Comparison of ENCODE assay signal across 8 cellular contexts in genomic region chr6:112296122-112296521, GRCh38. TPM values are rescaled to one million over a fixed set of nuclear protein-coding genes. Genes with fewer than 3 reads are reported as not detected.
DNase-seq lines count a peak whose midpoint lies in the region; ATAC-seq, FAIRE-seq and TF ChIP-seq lines count a peak whose summit lies in the region.

No MANE protein-coding gene starts in this region.

- H3K36me3 Mint-ChIP-seq in chondrocyte (ENCODE audit: low read depth) (no peaks in the 10 kb centered on the region), osteocyte (ENCODE audit: unreplicated experiment) (peaks cover 3% of the 10 kb centered on the region)
- H3K36me3 Mint-ChIP-seq in CD4-positive, alpha-beta T cell (ENCODE audit: low read depth), result no peaks in the 10 kb centered on the region
- H3K36me3 Mint-ChIP-seq in activated CD4-positive, alpha-beta memory T cell treated with anti-CD3 and anti-CD28 coated beads for 36 hours, result no peaks in the 10 kb centered on the region

- CTCF ChIA-PET in A673 (lab: Charles Lee), result interaction anchor here (1.2 kb wide), 1 partner anchor 116 kb away, joined by 4 read pairs; no protein-coding TSS in a partner anchor
- CTCF ChIA-PET in CD4-positive, alpha-beta T cell (lab: Charles Lee), result interaction anchor here (1.0 kb wide), 1 partner anchor 116 kb away, joined by 3 read pairs; no protein-coding TSS in a partner anchor
- CTCF ChIA-PET in activated CD4-positive, alpha-beta memory T cell treated with anti-CD3 and anti-CD28 coated beads for 36 hours (lab: Charles Lee), result interaction anchor here (1.1 kb wide), 1 partner anchor 9 kb away, joined by 3 read pairs; no protein-coding TSS in a partner anchor

- intact Hi-C loops in A673 (cut with micrococcal nuclease; ENCODE audit: unreplicated experiment), result no loop called here
- intact Hi-C loops in CD4-positive, alpha-beta T cell (cut with DNase I, micrococcal nuclease), result no loop called here
- intact Hi-C loops in activated CD4-positive, alpha-beta memory T cell treated with anti-CD3 and anti-CD28 coated beads for 36 hours (cut with micrococcal nuclease), result no loop called here

- H3K27ac ChIP-seq in A673 (ENCODE audit: low read depth, low read length, poor library complexity, severe bottlenecking), result no peak overlapping the region
- H3K27ac ChIP-seq in CD4-positive, alpha-beta T cell (ENCODE audit: low read depth, low read length), result no peak overlapping the region

- H3K4me1 ChIP-seq in A673 (ENCODE audit: insufficient read depth, low read length, poor library complexity, severe bottlenecking), result no peaks in the 10 kb centered on the region

- no peak for FAIRE-seq in frontal cortex (lab: Jason Lieb, UNC)

- no peak overlapping the region for H3K4me3 Mint-ChIP-seq in chondrocyte (ENCODE audit: unreplicated experiment)
- no peak overlapping the region for H3K4me3 Mint-ChIP-seq in osteocyte (ENCODE audit: unreplicated experiment)
- no peak overlapping the region for H3K4me3 Mint-ChIP-seq in CD4-positive, alpha-beta T cell
- H3K4me3 Mint-ChIP-seq in activated CD4-positive, alpha-beta memory T cell treated with anti-CD3 and anti-CD28 coated beads for 36 hours, result no peak overlapping the region

- POLR2A ChIA-PET in A673 (lab: Charles Lee; ENCODE audit: low non-redundant PET), result no interaction called here
- POLR2A ChIA-PET in CD4-positive, alpha-beta T cell (lab: Charles Lee), result no interaction called here
- POLR2A ChIA-PET in activated CD4-positive, alpha-beta memory T cell treated with anti-CD3 and anti-CD28 coated beads for 36 hours (lab: Charles Lee), result no interaction called here

- H3K9me3 Mint-ChIP-seq in chondrocyte (ENCODE audit: low read depth) (no peaks in the 10 kb centered on the region), osteocyte (ENCODE audit: unreplicated experiment) (no peaks in the 10 kb centered on the region)
- H3K9me3 Mint-ChIP-seq in CD4-positive, alpha-beta T cell, result no peaks in the 10 kb centered on the region
- no peaks in the 10 kb centered on the region for H3K9me3 Mint-ChIP-seq in activated CD4-positive, alpha-beta memory T cell treated with anti-CD3 and anti-CD28 coated beads for 36 hours

- H3K4me1 Mint-ChIP-seq in chondrocyte (ENCODE audit: low read depth) (peaks cover 54% of the 10 kb centered on the region), osteocyte (ENCODE audit: unreplicated experiment) (peaks cover 60% of the 10 kb centered on the region)
- H3K4me1 Mint-ChIP-seq in CD4-positive, alpha-beta T cell (ENCODE audit: low read depth), result no peaks in the 10 kb centered on the region
- H3K4me1 Mint-ChIP-seq in activated CD4-positive, alpha-beta memory T cell treated with anti-CD3 and anti-CD28 coated beads for 36 hours (ENCODE audit: low read depth), result no peaks in the 10 kb centered on the region

- H3K9me3 ChIP-seq in A673 (ENCODE audit: low read depth, low read length, poor library complexity, severe bottlenecking), result no peaks in the 10 kb centered on the region
- H3K9me3 ChIP-seq in CD4-positive, alpha-beta T cell (ENCODE audit: control insufficient read depth, low read length), result no peaks in the 10 kb centered on the region

- DNase-seq in A673 (ENCODE audit: low spot score) (peak; percentile 61), HuH-7.5 (ENCODE audit: low spot score) (peak; percentile 13), chondrocyte (ENCODE audit: low spot score) (no peak), osteocyte (ENCODE audit: extremely low spot score, unreplicated experiment) (no peak), frontal cortex (ENCODE audit: low spot score in 2 of 2) (no peak)
- no peak for DNase-seq in CD4-positive, alpha-beta T cell
- no peak for DNase-seq in activated CD4-positive, alpha-beta memory T cell treated with anti-CD3 and anti-CD28 coated beads for 36 hours

- H3K36me3 ChIP-seq in A673 (ENCODE audit: insufficient read depth, low read length, poor library complexity, severe bottlenecking), result no peaks in the 10 kb centered on the region

- no TSS peak for BruUV-seq in A673 (replicated peaks; lab: Mats Ljungman, UMichigan)

- H3K27me3 Mint-ChIP-seq in chondrocyte (ENCODE audit: low read depth) (no peaks in the 10 kb centered on the region), osteocyte (ENCODE audit: unreplicated experiment) (no peaks in the 10 kb centered on the region)
- H3K27me3 Mint-ChIP-seq in CD4-positive, alpha-beta T cell, result peaks cover 25% of the 10 kb centered on the region
- peaks cover 21% of the 10 kb centered on the region for H3K27me3 Mint-ChIP-seq in activated CD4-positive, alpha-beta memory T cell treated with anti-CD3 and anti-CD28 coated beads for 36 hours

- H3K27me3 ChIP-seq in A673 (replicated peaks; ENCODE audit: insufficient read depth, low read depth, low read length, poor library complexity), result no peaks in the 10 kb centered on the region
- no peaks in the 10 kb centered on the region for H3K27me3 ChIP-seq in CD4-positive, alpha-beta T cell (ENCODE audit: control insufficient read depth, insufficient read depth, low read length)

- H3K4me3 ChIP-seq in A673 (ENCODE audit: low read depth, low read length, poor library complexity, severe bottlenecking), result no peak overlapping the region

- TF ChIP-seq CTCF in A673 (conservative IDR thresholded peaks at IDR 0.05; ENCODE audit: low read depth, low read length), result peak; percentile 67
- TF ChIP-seq CTCF in chondrocyte (IDR thresholded peaks at IDR 0.05), result peak; percentile 78
- TF ChIP-seq CTCF in osteocyte (IDR thresholded peaks at IDR 0.05), result peak; percentile 57
- TF ChIP-seq CTCF in CD4-positive, alpha-beta T cell (IDR thresholded peaks at IDR 0.05), result no peak

- H3K27ac Mint-ChIP-seq in chondrocyte (ENCODE audit: unreplicated experiment), result peak overlapping the region; percentile 93
- H3K27ac Mint-ChIP-seq in osteocyte (ENCODE audit: unreplicated experiment), result peak overlapping the region; percentile 96
- no peak overlapping the region for H3K27ac Mint-ChIP-seq in CD4-positive, alpha-beta T cell
- no peak overlapping the region for H3K27ac Mint-ChIP-seq in activated CD4-positive, alpha-beta memory T cell treated with anti-CD3 and anti-CD28 coated beads for 36 hours

- ATAC-seq in GM18511 (IDR thresholded peaks at IDR 0.05; ENCODE audit: unreplicated experiment), result peak; percentile 78
- no peak for ATAC-seq in CD4-positive, alpha-beta T cell (ENCODE audit: poor library complexity)

RNA-seq across cellular contexts. Expression of gene LAMA4, which starts 41.8 kb away (rescaled TPM):
- total RNA-seq in A673 (2021) (1.2 and 2.0 TPM in 2 replicates), chondrocyte (55.2 to 115 TPM (median 102 TPM) in 3 replicates), osteocyte (209 and 220 TPM in 2 replicates), frontal cortex (24.1 TPM)
- not detected for total RNA-seq in CD4-positive, alpha-beta T cell
- total RNA-seq in activated CD4-positive, alpha-beta memory T cell treated with anti-CD3 and anti-CD28 coated beads for 36 hours, result not detected

RNA-seq across cellular contexts. Expression of gene RFPL4B, which starts 51.0 kb away (rescaled TPM):
- total RNA-seq in A673 (2021), result not detected in 2 replicates
- not detected in 3 replicates for total RNA-seq in chondrocyte
- total RNA-seq in osteocyte, result not detected in 2 replicates
- total RNA-seq in frontal cortex, result not detected
- not detected for total RNA-seq in CD4-positive, alpha-beta T cell
- not detected for total RNA-seq in activated CD4-positive, alpha-beta memory T cell treated with anti-CD3 and anti-CD28 coated beads for 36 hours

Comparison
In these comparisons a context has a peak if more than half of its experiments do, and no peak if none do; other contexts are left out.
1. DNase-seq: peak in A673 (single experiment) and HuH-7.5 (single experiment); none in chondrocyte (single experiment), osteocyte (single experiment), frontal cortex (0 of 2), CD4-positive, alpha-beta T cell (0 of 10) and activated CD4-positive, alpha-beta memory T cell treated with anti-CD3 and anti-CD28 coated beads for 36 hours (single experiment).
2. H3K27ac Mint-ChIP-seq: peak in chondrocyte (single experiment) and osteocyte (single experiment); none in CD4-positive, alpha-beta T cell (single experiment) and activated CD4-positive, alpha-beta memory T cell treated with anti-CD3 and anti-CD28 coated beads for 36 hours (single experiment).